ENCODE assay signal across 8 cellular contexts in genomic region chr12:55930771-55931316, GRCh38. TPM values are rescaled to one million over a fixed set of nuclear protein-coding genes. Genes with fewer than 3 reads are reported as not detected.
DNase-seq lines count a peak whose midpoint lies in the region; ATAC-seq and TF ChIP-seq lines count a peak whose summit lies in the region.

DGKA (plus strand) TSS chr12:55931162; CDS start chr12:55936504, 5,342 bp downstream.

- peaks cover 62% of the 10 kb centered on the region for H3K4me1 ChIP-seq in CD4-positive, CD25-positive, alpha-beta regulatory T cell (ENCODE audit: control insufficient read depth, insufficient read depth, low read length, poor library complexity, severe bottlenecking)
- H3K4me1 ChIP-seq in GM23338 (ENCODE audit: insufficient read depth) (peaks cover 45% of the 10 kb centered on the region), ectodermal cell (ENCODE audit: control insufficient read depth, insufficient read depth, low read length) (peaks cover 12% of the 10 kb centered on the region)

- peak; percentile 57 to 86 for TF ChIP-seq CTCF in GM23338 (conservative IDR thresholded peaks at IDR 0.05; ENCODE audit: low read depth in 2 of 2)

- H4K20me1 ChIP-seq in GM23338 (replicated peaks; ENCODE audit: insufficient read depth), result no peaks in the 10 kb centered on the region

- peak within 1 kb of the TSS; percentile 92 for H3K27ac ChIP-seq in CD4-positive, CD25-positive, alpha-beta regulatory T cell (ENCODE audit: insufficient read depth, low read length, poor library complexity, severe bottlenecking)
- H3K27ac ChIP-seq in GM23338 (ENCODE audit: low read depth), result peak within 1 kb of the TSS; percentile 85
- H3K27ac ChIP-seq in ectodermal cell (ENCODE audit: insufficient read depth, low read depth, low read length, poor library complexity, severe bottlenecking), result no peak within 1 kb of the TSS

- H3K36me3 Mint-ChIP-seq in CD4-positive, CD25-positive, alpha-beta regulatory T cell, result peaks cover 38% of the 10 kb centered on the region
- peaks cover 4% of the 10 kb centered on the region; the same call in 1 of the 3 replicates for H3K36me3 Mint-ChIP-seq in GM23338 (ENCODE audit: low read depth)

- no peaks in the 10 kb centered on the region for H3K9me2 ChIP-seq in GM23338 (ENCODE audit: insufficient read depth)

- DNase-seq in CD4-positive, CD25-positive, alpha-beta regulatory T cell, result peak; percentile 59 to 99 (median 77)
- peak; percentile 74 for DNase-seq in GM23338 (ENCODE audit: low spot score)
- DNase-seq in NCI-H69 (lab: John Stamatoyannopoulos, UW), result peak; percentile 77
- peak; percentile 87 to 91 for DNase-seq in activated CD4-positive, alpha-beta T cell treated with anti-CD3 and anti-CD28 coated beads, Interleukin-2, amount 50 U/mL, for 48 hours
- DNase-seq in mesenteric fat pad (ENCODE audit: low spot score), result no peak
- DNase-seq in stimulated activated CD8-positive, alpha-beta memory T cell treated with anti-CD3 and anti-CD28 coated beads, Interleukin-15, amount 100 ng/mL, for 1 hour (ENCODE audit: low read depth), result peak; percentile 57

- 42 to 58% methylated on average over 2 to 3 of the region's 3 CpGs for WGBS in ectodermal cell, 2 experiments

- peak within 1 kb of the TSS; percentile 99 for H3K4me3 ChIP-seq in CD4-positive, CD25-positive, alpha-beta regulatory T cell (ENCODE audit: low read depth, low read length)
- H3K4me3 ChIP-seq in GM23338, result peak within 1 kb of the TSS; percentile 75
- H3K4me3 ChIP-seq in ectodermal cell (ENCODE audit: insufficient read depth, low read depth, low read length), result peak within 1 kb of the TSS; percentile 57

- H3K9me3 Mint-ChIP-seq in CD4-positive, CD25-positive, alpha-beta regulatory T cell, result peaks cover 0 to 4% (median 0%) of the 10 kb centered on the region in 7 donors
- no peaks in the 10 kb centered on the region; the same call in 2 of the 3 replicates for H3K9me3 Mint-ChIP-seq in GM23338

- peak within 1 kb of the TSS; percentile 96 for H2AFZ ChIP-seq in GM23338

- peak within 1 kb of the TSS; percentile 90 to 100 (median 98) for H3K4me3 Mint-ChIP-seq in CD4-positive, CD25-positive, alpha-beta regulatory T cell
- peak within 1 kb of the TSS; percentile 81 for H3K4me3 Mint-ChIP-seq in GM23338

- peak within 1 kb of the TSS; percentile 97 to 99 (median 98) for H3K27ac Mint-ChIP-seq in CD4-positive, CD25-positive, alpha-beta regulatory T cell
- peak within 1 kb of the TSS; percentile 69; the same call in 1 of the 2 replicates for H3K27ac Mint-ChIP-seq in GM23338

- ATAC-seq in CD4-positive, CD25-positive, alpha-beta regulatory T cell (ENCODE audit: low read depth in 2 of 2), result peak; percentile 33 to 37
- peak; percentile 15 for ATAC-seq in GM23338
- no peak for ATAC-seq in HG02852 (IDR thresholded peaks at IDR 0.05; ENCODE audit: unreplicated experiment)

- H3K36me3 ChIP-seq in CD4-positive, CD25-positive, alpha-beta regulatory T cell (ENCODE audit: control insufficient read depth, insufficient read depth, low read length), result peaks cover 6% of the 10 kb centered on the region
- H3K36me3 ChIP-seq in GM23338 (ENCODE audit: insufficient read depth) (no peaks in the 10 kb centered on the region), ectodermal cell (ENCODE audit: control insufficient read depth, insufficient read depth, low read length) (no peaks in the 10 kb centered on the region)

- H3K4me2 ChIP-seq in GM23338, result peak within 1 kb of the TSS; percentile 86

- no peaks in the 10 kb centered on the region for H3K27me3 ChIP-seq in CD4-positive, CD25-positive, alpha-beta regulatory T cell (ENCODE audit: control insufficient read depth, insufficient read depth, low read length)
- H3K27me3 ChIP-seq in GM23338 (ENCODE audit: insufficient read depth) (peaks cover 40% of the 10 kb centered on the region), ectodermal cell (ENCODE audit: control insufficient read depth, insufficient read depth, low read length, poor library complexity, severe bottlenecking) (peaks cover 40% of the 10 kb centered on the region)

- H3K9me3 ChIP-seq in CD4-positive, CD25-positive, alpha-beta regulatory T cell (ENCODE audit: control insufficient read depth in 2 of 2, low read length in 2 of 2), result no peaks in the 10 kb centered on the region
- no peaks in the 10 kb centered on the region for H3K9me3 ChIP-seq in ectodermal cell (ENCODE audit: control insufficient read depth, low read length)

- H3K27me3 Mint-ChIP-seq in CD4-positive, CD25-positive, alpha-beta regulatory T cell, result peaks cover 28% of the 10 kb centered on the region
- peaks cover 28% of the 10 kb centered on the region for H3K27me3 Mint-ChIP-seq in GM23338 (ENCODE audit: insufficient read depth, low read depth, poor library complexity)

- peaks cover 11 to 63% (median 44%) of the 10 kb centered on the region in 4 donors for H3K4me1 Mint-ChIP-seq in CD4-positive, CD25-positive, alpha-beta regulatory T cell
- peaks cover 32% of the 10 kb centered on the region for H3K4me1 Mint-ChIP-seq in GM23338

- H3F3A ChIP-seq in GM23338 (replicated peaks; ENCODE audit: low read depth), result peaks cover 11% of the 10 kb centered on the region

- H3K79me2 ChIP-seq in GM23338 (replicated peaks; ENCODE audit: insufficient read depth), result peaks cover 9% of the 10 kb centered on the region

TF ChIP-seq in GM23338, 12 proteins besides CTCF, POLR2A, EP300 and RAD21:
- 0 out of 2 replicates have a peak, but pooled peaks have one; percentile 4 for TF ChIP-seq CREB1 (CRISPR knock-in tag; IDR thresholded peaks at IDR 0.05; ENCODE audit: low read depth)
- TF ChIP-seq ZNF114 (CRISPR knock-in tag; IDR thresholded peaks at IDR 0.05), result no peak
- TF ChIP-seq POLR2AphosphoS5 (IDR thresholded peaks at IDR 0.05; ENCODE audit: low read depth), result 0 out of 2 replicates have a peak, but pooled peaks have one; percentile 12

RNA-seq across cellular contexts. Expression of gene DGKA, which starts in this region (rescaled TPM):
- total RNA-seq in CD4-positive, CD25-positive, alpha-beta regulatory T cell, result 1,086 TPM
- 100 to 1,000 TPM; 225 to 284 (median 253) TPM for polyA plus RNA-seq in CD4-positive, CD25-positive, alpha-beta regulatory T cell
- 16.1 and 35.9 TPM in 2 replicates for total RNA-seq in GM23338 (2014; rRNA removed; shearing (Covaris generic))
- polyA plus RNA-seq in GM23338 (2016; fragmentation: Nextera tagmentation; extraction: Ambion mirVana), result 22.5 and 24.6 TPM in 2 replicates
- polyA plus RNA-seq in ectodermal cell (2013, experiment 1 of 4), result 21.2 TPM
- polyA plus RNA-seq in ectodermal cell (2013, experiment 2 of 4), result 18.2 TPM
- polyA plus RNA-seq in ectodermal cell (2013, experiment 3 of 4), result 13.2 TPM
- 22.4 TPM for polyA plus RNA-seq in ectodermal cell (2013, experiment 4 of 4)
- 32.4 TPM for total RNA-seq in mesenteric fat pad

Comparison
In these comparisons a context has a peak if more than half of its experiments do, and no peak if none do; other contexts are left out.
1. RNA of gene DGKA (total RNA-seq): 1,086 TPM in CD4-positive, CD25-positive, alpha-beta regulatory T cell (single experiment); 32.4 TPM in mesenteric fat pad (single experiment) and 16.1 to 35.9 TPM in GM23338; every median in the first group is over 10 times any median in the second.
2. Peak in every context shown above with its lines, with median percentiles within 50 percentile points of each other: H3K4me3 ChIP-seq.